In the genomic region with DNA sequence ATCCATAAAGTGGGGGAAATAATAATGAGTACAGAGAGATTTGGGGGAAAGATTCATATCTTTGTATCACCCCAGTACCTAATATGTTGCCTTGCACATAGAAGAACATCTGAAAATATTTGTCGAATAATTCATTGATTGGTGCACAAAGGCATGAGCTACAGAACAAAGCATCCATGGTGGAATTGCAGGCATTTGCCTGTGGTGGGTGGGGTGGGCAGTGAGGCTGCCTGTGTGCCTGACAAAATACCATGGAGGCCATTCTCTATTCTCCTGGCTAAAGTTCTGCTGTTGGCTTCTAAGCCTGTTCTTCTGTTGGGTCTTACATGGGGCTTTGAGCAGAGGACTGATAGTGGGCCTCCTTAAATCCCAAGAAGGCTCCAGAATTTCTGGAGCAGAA, we compare ENCODE assay signal across 36 cellular contexts. TPM values are rescaled to one million over a fixed set of nuclear protein-coding genes. Genes with fewer than 3 reads are reported as not detected.
"Had no signal": no experiment of that assay in that cellular context is flagged by ENCODE, and none has a peak within 500 bp of the region (broad histone marks: within the 10 kb centered on the region; RNA-seq: fewer than 3 reads in every experiment).

No MANE protein-coding gene starts in this region.

- H3K4me3 ChIP-seq: adrenal gland, cardiac muscle cell had no signal

- H3K27ac ChIP-seq: adrenal gland, cardiac muscle cell, VCaP had no signal

- H3K9me3 ChIP-seq: adrenal gland had no signal

- DNase-seq: activated B cell treated with CpG ODN at 0.5 μM for 24 hours; activated CD4-positive, alpha-beta memory T cell treated with anti-CD3 and anti-CD28 coated beads for 36 hours; activated CD4-positive, alpha-beta T cell treated with anti-CD3 and anti-CD28 coated beads for 4 hours; activated CD4-positive, alpha-beta T cell treated with anti-CD3 and anti-CD28 coated beads, Interleukin-2, amount 10 ng/mL, durations not matched to agents 24 days and 14 days; activated CD4-positive, alpha-beta T cell treated with anti-CD3 and anti-CD28 coated beads, Interleukin-2, amount 50 U/mL, for 1 hour; activated CD4-positive, alpha-beta T cell treated with anti-CD3 and anti-CD28 coated beads, Interleukin-2, amount 50 U/mL, for 4 hours; activated CD4-positive, CD25-positive, alpha-beta regulatory T cell treated with anti-CD3 and anti-CD28 coated beads, Interleukin-2, amount 50 U/mL, for 72 hours; activated CD8-positive, alpha-beta memory T cell treated with anti-CD3 and anti-CD28 coated beads, Interleukin-2, amount 50 U/mL, for 4 hours; activated CD8-positive, alpha-beta T cell treated with anti-CD3 and anti-CD28 coated beads for 36 hours; activated effector memory CD4-positive, alpha-beta T cell treated with anti-CD3 and anti-CD28 coated beads, Interleukin-2, amount 50 U/mL, for 16 hours; activated gamma-delta T cell treated with Interleukin-2 at 50 U/mL for 16 hours; activated naive CD4-positive, alpha-beta T cell; activated naive CD4-positive, alpha-beta T cell treated with anti-CD3 and anti-CD28 coated beads for 36 hours; activated naive CD4-positive, alpha-beta T cell treated with anti-CD3 and anti-CD28 coated beads, Interleukin-2, amount 50 U/mL, for 16 hours; activated naive CD8-positive, alpha-beta T cell treated with anti-CD3 and anti-CD28 coated beads for 36 hours; activated T-cell treated with anti-CD3 and anti-CD28 coated beads for 4 hours; activated T-cell treated with anti-CD3 and anti-CD28 coated beads, Interleukin-2, amount 50 U/mL, for 1 hour; activated T-cell treated with anti-CD3 and anti-CD28 coated beads, Interleukin-2, amount 50 U/mL, for 4 hours; activated T-cell treated with anti-CD3 and anti-CD28 coated beads, Interleukin-2, amount 50 U/mL, for 72 hours; adrenal gland; amniotic stem cell; aorta; caudate nucleus; cerebellar nuclear complex; T-helper 1 cell; T-helper 2 cell; T-helper 9 cell had no signal

- ATAC-seq: activated CD8-positive, alpha-beta T cell treated with anti-CD3 and anti-CD28 coated beads for 36 hours; activated naive CD4-positive, alpha-beta T cell treated with anti-CD3 and anti-CD28 coated beads, Interleukin-2, amount 50 U/mL, for 72 hours; activated T-cell treated with anti-CD3 and anti-CD28 coated beads, Interleukin-2, amount 50 U/mL, for 4 hours; activated T-cell treated with anti-CD3 and anti-CD28 coated beads, Interleukin-2, amount 50 U/mL, for 72 hours; activated T-helper 17 cell treated with anti-CD3 and anti-CD28 coated beads, Interleukin-2, amount 50 U/mL, for 72 hours had no signal

- H3K4me1 ChIP-seq: adrenal gland had no signal

- H3K36me3 ChIP-seq: adrenal gland, cardiac muscle cell had no signal

RNA-seq across cellular contexts. Expression of a gene that starts 10.0 kb away (rescaled TPM):
- total RNA-seq: activated B cell treated with CpG ODN at 0.5 μM for 24 hours; activated CD4-positive, alpha-beta memory T cell treated with anti-CD3 and anti-CD28 coated beads for 36 hours; activated CD4-positive, alpha-beta T cell treated with anti-CD3 and anti-CD28 coated beads, Interleukin-2, amount 10 ng/mL, durations not matched to agents 24 days and 14 days; activated CD8-positive, alpha-beta memory T cell treated with anti-CD3 and anti-CD28 coated beads for 36 hours; activated CD8-positive, alpha-beta T cell treated with anti-CD3 and anti-CD28 coated beads for 36 hours; activated naive CD4-positive, alpha-beta T cell treated with anti-CD3 and anti-CD28 coated beads for 36 hours; activated naive CD4-positive, alpha-beta T cell treated with anti-CD3 and anti-CD28 coated beads, Interleukin-2, amount 50 U/mL, for 72 hours; activated naive CD8-positive, alpha-beta T cell treated with anti-CD3 and anti-CD28 coated beads for 36 hours; activated T-cell treated with anti-CD3 and anti-CD28 coated beads, Interleukin-2, amount 50 U/mL, for 4 hours; activated T-cell treated with anti-CD3 and anti-CD28 coated beads, Interleukin-2, amount 50 U/mL, for 72 hours; activated T-helper 1 cell treated with anti-CD3 and anti-CD28 coated beads, Interleukin-12 subunit alpha, Interleukin-12 subunit beta, Interleukin-2, Interleukin-4 antibody, amounts not matched to agents 30 ng/mL and 10 ng/mL and 1 ng/mL, durations not matched to agents 14 hours and 24 hours and 36 hours; activated T-helper 17 cell treated with anti-CD3 and anti-CD28 coated beads, Interleukin-2, amount 50 U/mL, for 72 hours; adrenal gland; aorta; astrocyte; bronchial epithelial cell; cardiac muscle cell; chondrocyte had no signal
